ENCODE assay signal across 1 cellular context in genomic region chr6:43509142-43509983, GRCh38.
TF ChIP-seq lines count a peak whose summit lies in the region.

No MANE protein-coding gene starts in this region.

TF ChIP-seq in HepG2, 621 proteins besides CTCF, POLR2A, EP300 and RAD21 (continued from another document and continues in another):
- TF ChIP-seq REL (CRISPR knock-in tag; conservative IDR thresholded peaks at IDR 0.05) (no peak), MED8 (CRISPR knock-in tag; IDR thresholded peaks at IDR 0.05; ENCODE audit: insufficient replicate concordance) (no peak), SYNCRIP (IDR thresholded peaks at IDR 0.05; ENCODE audit: insufficient read depth, low read depth, low read length) (no peak), ZNF101 (CRISPR knock-in tag; IDR thresholded peaks at IDR 0.05; ENCODE audit: borderline replicate concordance, low read depth) (no peak), CBFB (CRISPR knock-in tag; IDR thresholded peaks at IDR 0.05) (peak; percentile 29; the same call in 1 of the 2 replicates), HINFP (CRISPR knock-in tag; IDR thresholded peaks at IDR 0.05; ENCODE audit: low read depth) (no peak), SUZ12 (IDR thresholded peaks at IDR 0.05; ENCODE audit: low read depth, low read length) (no peak), ZHX2 (IDR thresholded peaks at IDR 0.05; ENCODE audit: low read depth) (0 out of 2 replicates have a peak, but pooled peaks have one; percentile 13), ZHX2 (CRISPR knock-in tag; IDR thresholded peaks at IDR 0.05; ENCODE audit: borderline replicate concordance) (no peak), ZC3H13 (CRISPR knock-in tag; IDR thresholded peaks at IDR 0.05) (no peak), MTA3 (CRISPR knock-in tag; IDR thresholded peaks at IDR 0.05) (no peak), CEBPB (IDR thresholded peaks at IDR 0.05; ENCODE audit: borderline replicate concordance, low read depth, low read length) (no peak), HOXA7 (CRISPR knock-in tag; IDR thresholded peaks at IDR 0.05) (no peak), NFKBIZ (CRISPR knock-in tag; IDR thresholded peaks at IDR 0.05) (no peak), ZSCAN29 (CRISPR knock-in tag; conservative IDR thresholded peaks at IDR 0.05) (no peak), MEIS2 (CRISPR knock-in tag; IDR thresholded peaks at IDR 0.05) (no peak), RFX5 (IDR thresholded peaks at IDR 0.05; ENCODE audit: low read depth, low read length) (no peak), TARDBP (CRISPR knock-in tag; IDR thresholded peaks at IDR 0.05) (no peak), NFIB (CRISPR knock-in tag; IDR thresholded peaks at IDR 0.05; ENCODE audit: borderline replicate concordance) (no peak), ZNF510 (CRISPR knock-in tag; IDR thresholded peaks at IDR 0.05; ENCODE audit: low read depth) (no peak), ZNF781 (CRISPR knock-in tag; IDR thresholded peaks at IDR 0.05; ENCODE audit: borderline replicate concordance, not compliant biosample characterization) (no peak), ZBTB3 (CRISPR knock-in tag; IDR thresholded peaks at IDR 0.05; ENCODE audit: borderline replicate concordance, low read depth) (no peak), MLX (CRISPR knock-in tag; IDR thresholded peaks at IDR 0.05) (no peak), KAT7 (CRISPR knock-in tag; IDR thresholded peaks at IDR 0.05; ENCODE audit: borderline replicate concordance) (no peak), KDM5A (IDR thresholded peaks at IDR 0.05; ENCODE audit: borderline replicate concordance, low read length) (no peak), ZNF83 (CRISPR knock-in tag; IDR thresholded peaks at IDR 0.05; ENCODE audit: borderline replicate concordance) (no peak), KLF6 (CRISPR knock-in tag; IDR thresholded peaks at IDR 0.05) (no peak), ZSCAN20 (CRISPR knock-in tag; IDR thresholded peaks at IDR 0.05; ENCODE audit: borderline replicate concordance) (no peak), AKNA (CRISPR knock-in tag; IDR thresholded peaks at IDR 0.05; ENCODE audit: borderline replicate concordance) (no peak), HES4 (CRISPR knock-in tag; IDR thresholded peaks at IDR 0.05; ENCODE audit: borderline replicate concordance) (no peak), RARG (CRISPR knock-in tag; IDR thresholded peaks at IDR 0.05; ENCODE audit: low read depth) (no peak), ESRRA (CRISPR knock-in tag; IDR thresholded peaks at IDR 0.05; ENCODE audit: low read depth) (no peak), HDAC6 (IDR thresholded peaks at IDR 0.05; ENCODE audit: low read depth, low read length) (no peak), ZNF326 (CRISPR knock-in tag; IDR thresholded peaks at IDR 0.05; ENCODE audit: borderline replicate concordance) (no peak), U2AF2 (IDR thresholded peaks at IDR 0.05; ENCODE audit: low read depth, low read length) (no peak), ZNF558 (CRISPR knock-in tag; IDR thresholded peaks at IDR 0.05; ENCODE audit: borderline replicate concordance) (no peak), ZNF253 (CRISPR knock-in tag; IDR thresholded peaks at IDR 0.05; ENCODE audit: borderline replicate concordance) (no peak), ZNF749 (CRISPR knock-in tag; IDR thresholded peaks at IDR 0.05; ENCODE audit: borderline replicate concordance) (0 out of 2 replicates have a peak, but pooled peaks have one; percentile 52), ZNF331 (CRISPR knock-in tag; IDR thresholded peaks at IDR 0.05) (no peak), ZNF350 (CRISPR knock-in tag; IDR thresholded peaks at IDR 0.05; ENCODE audit: borderline replicate concordance, low read depth) (no peak), NPAS2 (CRISPR knock-in tag; IDR thresholded peaks at IDR 0.05; ENCODE audit: borderline replicate concordance) (no peak), TSC22D2 (CRISPR knock-in tag; IDR thresholded peaks at IDR 0.05; ENCODE audit: borderline replicate concordance) (0 out of 2 replicates have a peak, but pooled peaks have one; percentile 36), ZNF770 (CRISPR knock-in tag; IDR thresholded peaks at IDR 0.05) (peak; percentile 88), THAP11 (CRISPR knock-in tag; IDR thresholded peaks at IDR 0.05) (no peak)
- TF ChIP-seq, protein P1, sequence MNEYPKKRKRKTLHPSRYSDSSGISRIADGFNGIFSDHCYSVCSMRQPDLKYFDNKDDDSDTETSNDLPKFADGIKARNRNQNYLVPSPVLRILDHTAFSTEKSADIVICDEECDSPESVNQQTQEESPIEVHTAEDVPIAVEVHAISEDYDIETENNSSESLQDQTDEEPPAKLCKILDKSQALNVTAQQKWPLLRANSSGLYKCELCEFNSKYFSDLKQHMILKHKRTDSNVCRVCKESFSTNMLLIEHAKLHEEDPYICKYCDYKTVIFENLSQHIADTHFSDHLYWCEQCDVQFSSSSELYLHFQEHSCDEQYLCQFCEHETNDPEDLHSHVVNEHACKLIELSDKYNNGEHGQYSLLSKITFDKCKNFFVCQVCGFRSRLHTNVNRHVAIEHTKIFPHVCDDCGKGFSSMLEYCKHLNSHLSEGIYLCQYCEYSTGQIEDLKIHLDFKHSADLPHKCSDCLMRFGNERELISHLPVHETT (CRISPR knock-in tag; conservative IDR thresholded peaks at IDR 0.05), result 0 out of 2 replicates have a peak, but pooled peaks have one; percentile 22
- TF ChIP-seq, protein P2, sequence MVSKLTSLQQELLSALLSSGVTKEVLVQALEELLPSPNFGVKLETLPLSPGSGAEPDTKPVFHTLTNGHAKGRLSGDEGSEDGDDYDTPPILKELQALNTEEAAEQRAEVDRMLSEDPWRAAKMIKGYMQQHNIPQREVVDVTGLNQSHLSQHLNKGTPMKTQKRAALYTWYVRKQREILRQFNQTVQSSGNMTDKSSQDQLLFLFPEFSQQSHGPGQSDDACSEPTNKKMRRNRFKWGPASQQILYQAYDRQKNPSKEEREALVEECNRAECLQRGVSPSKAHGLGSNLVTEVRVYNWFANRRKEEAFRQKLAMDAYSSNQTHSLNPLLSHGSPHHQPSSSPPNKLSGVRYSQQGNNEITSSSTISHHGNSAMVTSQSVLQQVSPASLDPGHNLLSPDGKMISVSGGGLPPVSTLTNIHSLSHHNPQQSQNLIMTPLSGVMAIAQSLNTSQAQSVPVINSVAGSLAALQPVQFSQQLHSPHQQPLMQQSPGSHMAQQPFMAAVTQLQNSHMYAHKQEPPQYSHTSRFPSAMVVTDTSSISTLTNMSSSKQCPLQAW (CRISPR knock-in tag; IDR thresholded peaks at IDR 0.05), result no peak
- TF ChIP-seq, protein P3, sequence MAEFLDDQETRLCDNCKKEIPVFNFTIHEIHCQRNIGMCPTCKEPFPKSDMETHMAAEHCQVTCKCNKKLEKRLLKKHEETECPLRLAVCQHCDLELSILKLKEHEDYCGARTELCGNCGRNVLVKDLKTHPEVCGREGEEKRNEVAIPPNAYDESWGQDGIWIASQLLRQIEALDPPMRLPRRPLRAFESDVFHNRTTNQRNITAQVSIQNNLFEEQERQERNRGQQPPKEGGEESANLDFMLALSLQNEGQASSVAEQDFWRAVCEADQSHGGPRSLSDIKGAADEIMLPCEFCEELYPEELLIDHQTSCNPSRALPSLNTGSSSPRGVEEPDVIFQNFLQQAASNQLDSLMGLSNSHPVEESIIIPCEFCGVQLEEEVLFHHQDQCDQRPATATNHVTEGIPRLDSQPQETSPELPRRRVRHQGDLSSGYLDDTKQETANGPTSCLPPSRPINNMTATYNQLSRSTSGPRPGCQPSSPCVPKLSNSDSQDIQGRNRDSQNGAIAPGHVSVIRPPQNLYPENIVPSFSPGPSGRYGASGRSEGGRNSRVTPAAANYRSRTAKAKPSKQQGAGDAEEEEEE (CRISPR knock-in tag; IDR thresholded peaks at IDR 0.05; ENCODE audit: borderline replicate concordance), result no peak
